Comparison of ENCODE assay signal across 14 cellular contexts in genomic region chr9:98099346-98099745, GRCh38. TPM values are rescaled to one million over a fixed set of nuclear protein-coding genes. Genes with fewer than 3 reads are reported as not detected.
DNase-seq lines count a peak whose midpoint lies in the region; ATAC-seq, FAIRE-seq and TF ChIP-seq lines count a peak whose summit lies in the region.
"Had no signal": no experiment of that assay in that cellular context is flagged by ENCODE, and none has a peak within 500 bp of the region (broad histone marks: within the 10 kb centered on the region; RNA-seq: fewer than 3 reads in every experiment).

No MANE protein-coding gene starts in this region.

- no peaks in the 10 kb centered on the region for H3K27me3 Mint-ChIP-seq in activated T-cell treated with anti-CD3 and anti-CD28 coated beads, Interleukin-2, amount 50 U/mL, for 24 hours

- intact Hi-C loops in GM12878 (cut with micrococcal nuclease; ENCODE audit: unreplicated experiment) (no loop called here), spleen (cut with DNase I; ENCODE audit: low total_unique reads) (no loop called here)

- no peak overlapping the region for H3K4me3 Mint-ChIP-seq in activated T-cell treated with anti-CD3 and anti-CD28 coated beads, Interleukin-2, amount 50 U/mL, for 24 hours

- no peak for FAIRE-seq in GM12878 (lab: Jason Lieb, UNC)
- FAIRE-seq: kidney had no signal

- H3K27ac ChIP-seq in GM12878 (ENCODE audit: control insufficient read depth, insufficient read depth) (peak overlapping the region; percentile 75), spleen (peak overlapping the region; percentile 1 to 92 (median 83))
- H3K27ac ChIP-seq: body of pancreas had no signal

- POLR2A ChIA-PET in GM12878 (lab: Charles Lee), result interaction anchor here (0.6 to 0.7 kb wide), 3 partner anchors 12 to 160 kb away, joined by 3 to 4 read pairs (median 3); no protein-coding TSS in a partner anchor

- peaks cover 14% of the 10 kb centered on the region for H3F3A ChIP-seq in Loucy (ENCODE audit: low read depth)

- H3K4me1 Mint-ChIP-seq in activated T-cell treated with anti-CD3 and anti-CD28 coated beads, Interleukin-2, amount 50 U/mL, for 24 hours (ENCODE audit: low read depth), result peaks cover 76% of the 10 kb centered on the region

- TF ChIP-seq POLR2A in GM12878 (IDR thresholded peaks at IDR 0.05; ENCODE audit: low read depth, low read length), result no peak
- no peak for TF ChIP-seq POLR2A in spleen (IDR thresholded peaks at IDR 0.05)

- H3K27ac Mint-ChIP-seq in activated T-cell treated with anti-CD3 and anti-CD28 coated beads, Interleukin-2, amount 50 U/mL, for 24 hours, result peak overlapping the region; percentile 88

- H2AFZ ChIP-seq in Loucy (ENCODE audit: low read length) (no peak overlapping the region), GM12878 (ENCODE audit: control insufficient read depth, low read depth, low read length) (no peak overlapping the region)

- no peaks in the 10 kb centered on the region for H3K79me2 ChIP-seq in Loucy (ENCODE audit: insufficient read depth, low read length)
- H3K79me2 ChIP-seq in GM12878 (ENCODE audit: control insufficient read depth, insufficient read depth, low read length), result peaks cover 29% of the 10 kb centered on the region

- RAD21 ChIA-PET in GM12878 (lab: Charles Lee; ENCODE audit: unreplicated experiment), result interaction anchor here (0.7 to 3.7 kb wide), 3 partner anchors 10 to 33 kb away, joined by 4 to 34 read pairs (median 23); partner anchors contain the start of gene TRIM14

- no peaks in the 10 kb centered on the region for H3K9me2 ChIP-seq in Loucy (replicated peaks; ENCODE audit: low read depth, low read length)

- in situ Hi-C loops in GM12878 (cut with MboI), result no loop called here

- H3K9me3 ChIP-seq in Loucy (ENCODE audit: insufficient read depth, low read depth, low read length) (no peaks in the 10 kb centered on the region), GM12878 (replicated peaks; ENCODE audit: control insufficient read depth, insufficient read depth, low read length) (no peaks in the 10 kb centered on the region; the same call in 2 of the 3 replicates), spleen (no peaks in the 10 kb centered on the region)
- H3K9me3 ChIP-seq: body of pancreas had no signal

- TF ChIP-seq CTCF in Loucy (conservative IDR thresholded peaks at IDR 0.05; ENCODE audit: low read length) (no peak), GM12878 (IDR thresholded peaks at IDR 0.05 in 2 of 3, conservative IDR thresholded peaks at IDR 0.05 in 1 of 3; ENCODE audit: control insufficient read depth in 2 of 3, extremely low read depth in 1 of 3, insufficient read depth in 1 of 3, low read depth in 3 of 3, low read length in 3 of 3) (no peak), spleen (IDR thresholded peaks at IDR 0.05 in 8 of 11, conservative IDR thresholded peaks at IDR 0.05 in 3 of 11) (no peak)

- H4K20me1 ChIP-seq in Loucy (ENCODE audit: insufficient read depth, low read length, poor library complexity, severe bottlenecking) (no peaks in the 10 kb centered on the region), GM12878 (ENCODE audit: control insufficient read depth, insufficient read depth) (no peaks in the 10 kb centered on the region)

- no peak for TF ChIP-seq RAD21 in GM12878 (IDR thresholded peaks at IDR 0.05; ENCODE audit: insufficient read depth, low read depth, low read length)

- peaks cover 76% of the 10 kb centered on the region for H3K36me3 Mint-ChIP-seq in activated T-cell treated with anti-CD3 and anti-CD28 coated beads, Interleukin-2, amount 50 U/mL, for 24 hours (ENCODE audit: low read depth)

- H3K36me3 ChIP-seq in Loucy (ENCODE audit: insufficient read depth, low read length), result peaks cover 27% of the 10 kb centered on the region; the same call in 1 of the 2 replicates
- H3K36me3 ChIP-seq in GM12878 (ENCODE audit: control insufficient read depth in 2 of 2, insufficient read depth in 2 of 2, low read length in 1 of 2), result peaks cover 15 to 17% of the 10 kb centered on the region in 2 experiments
- H3K36me3 ChIP-seq in spleen, result peaks cover 0 to 57% (median 19%) of the 10 kb centered on the region in 6 donors

- H3K4me1 ChIP-seq in Loucy (ENCODE audit: insufficient read depth, low read length, poor library complexity, severe bottlenecking) (peaks cover 38% of the 10 kb centered on the region), GM12878 (ENCODE audit: control insufficient read depth, insufficient read depth, low read length) (peaks cover 67% of the 10 kb centered on the region), spleen (peaks cover 45 to 77% (median 61%) of the 10 kb centered on the region in 6 donors)

- SMC1A ChIA-PET in GM12878 (lab: Charles Lee; ENCODE audit: uncharacterized antibody, unreplicated experiment), result interaction anchor here (0.7 to 6.3 kb wide), 6 partner anchors 11 to 106 kb away, joined by 3 to 72 read pairs (median 4); partner anchors contain the start of gene TRIM14

- no peak for TF ChIP-seq EP300 in GM12878 (IDR thresholded peaks at IDR 0.05; ENCODE audit: borderline replicate concordance in 1 of 2, control insufficient read depth in 1 of 2, low read depth in 2 of 2, low read length in 2 of 2)

- 0% methylated on average over 1 of the region's 2 CpGs for WGBS in GM12878 (ENCODE audit: insufficient coverage, insufficient replicate concordance, low lambda C conversion rate, missing lambda C conversion rate)
- WGBS in spleen, 5 donors, result 81 to 93% (median 91%) methylated on average over 2 of the region's 2 CpGs

- peak overlapping the region; percentile 34 for H3K4me2 ChIP-seq in Loucy (ENCODE audit: low read depth, low read length, poor library complexity, severe bottlenecking)
- H3K4me2 ChIP-seq in GM12878 (ENCODE audit: control insufficient read depth, insufficient read depth), result peak overlapping the region; percentile 76

- H3K9ac ChIP-seq in Loucy (ENCODE audit: low read depth, low read length, poor library complexity, severe bottlenecking) (peak overlapping the region; percentile 29), GM12878 (ENCODE audit: control insufficient read depth, insufficient read depth, low read length) (no peak overlapping the region)

- CTCF ChIA-PET in GM12878 (lab: Yijun Ruan, JAX), result interaction anchor here (2.0 to 4.0 kb wide), 4 partner anchors 11 to 25 kb away, joined by 5 to 30 read pairs (median 18); partner anchors contain the start of gene TRIM14

- no peak for ATAC-seq in GM12878
- ATAC-seq: body of pancreas had no signal

- H3K27me3 ChIP-seq in Loucy (ENCODE audit: insufficient read depth, low read length, poor library complexity, severe bottlenecking), result no peaks in the 10 kb centered on the region
- no peaks in the 10 kb centered on the region for H3K27me3 ChIP-seq in GM12878 (replicated peaks in 1 of 2; ENCODE audit: control insufficient read depth in 2 of 2, insufficient read depth in 2 of 2, low read length in 1 of 2)
- no peaks in the 10 kb centered on the region for H3K27me3 ChIP-seq in spleen (replicated peaks in 1 of 7)
- H3K27me3 ChIP-seq: body of pancreas had no signal

- BruUV-seq in GM12878 (replicated peaks; lab: Mats Ljungman, UMichigan), result no TSS peak

- H3K4me3 ChIP-seq in Loucy (ENCODE audit: low read length, poor library complexity, severe bottlenecking) (no peak overlapping the region), GM12878 (no peak overlapping the region), spleen (no peak overlapping the region)
- H3K4me3 ChIP-seq: body of pancreas had no signal

- DNase-seq in activated T-cell treated with anti-CD3 and anti-CD28 coated beads, Interleukin-2, amount 50 U/mL, for 24 hours, result no peak
- no peak for DNase-seq in activated T-cell treated with anti-CD3 and anti-CD28 coated beads, Interleukin-2, amount 50 U/mL, for 48 hours
- no peak for DNase-seq in GM12878 (ENCODE audit: low read depth, low spot score)
- no peak for DNase-seq in spleen
- no peak for DNase-seq in SHP77 treated with DMSO at 0.1 percent for 48 hours (lab: John Stamatoyannopoulos, UW)
- no peak for DNase-seq in inferior parietal cortex (ENCODE audit: extremely low spot score)
- no peak for DNase-seq in NCI-H345 (lab: John Stamatoyannopoulos, UW)
- DNase-seq: body of pancreas; effector CD8-positive, alpha-beta T cell; kidney; NCI-H1930; posterior cingulate gyrus; T1000 had no signal

- H3K9me3 Mint-ChIP-seq in activated T-cell treated with anti-CD3 and anti-CD28 coated beads, Interleukin-2, amount 50 U/mL, for 24 hours, result no peaks in the 10 kb centered on the region

RNA-seq across cellular contexts. Expression of gene TRIM14, which starts 19.7 kb away (rescaled TPM):
- 36.1 and 40.9 TPM in 2 replicates for total RNA-seq in GM12878 (2013; cell fraction: nucleolus; rRNA removed)
- 25.1 and 25.2 TPM in 2 replicates for total RNA-seq in GM12878 (2014; rRNA removed)
- 20.3 and 21.2 TPM in 2 replicates for total RNA-seq in GM12878 (2014; rRNA removed; fragmentation: Illumina TruSeq; extraction: Trizol)
- total RNA-seq in GM12878 (2021), result 53.3 and 54.4 TPM in 2 replicates
- polyA plus RNA-seq in GM12878 (2011; ENCODE audit: low read depth), result 15.8 TPM
- 25.9 and 32.7 TPM in 2 replicates for polyA plus RNA-seq in GM12878 (2011; rRNA removed)
- polyA plus RNA-seq in GM12878 (2011; cell fraction: cytosol; rRNA removed), result 31.9 and 34.9 TPM in 2 replicates
- 37.5 and 42.1 TPM in 2 replicates for polyA plus RNA-seq in GM12878 (2011; cell fraction: nucleus; rRNA removed)
- polyA plus RNA-seq in GM12878 (2012), result 20.1 and 25.2 TPM in 2 replicates
- polyA plus RNA-seq in GM12878 (2014; fragmentation: Illumina TruSeq; extraction: Trizol), result 42.4 and 42.6 TPM in 2 replicates
- polyA plus RNA-seq in GM12878 (2014; fragmentation: Nextera tagmentation; extraction: Ambion mirVana), result 10 to 100 TPM in 1 of 2 experiments, 1 to 10 TPM in 1; 8.6 to 10.2 TPM
- 39.6 and 39.7 TPM in 2 replicates for polyA plus RNA-seq in GM12878 (2014; rRNA removed)
- polyA plus RNA-seq in GM12878 (2016; fragmentation: Nextera tagmentation; extraction: Ambion mirVana), result 10 to 100 TPM; 38.7 to 41.2 TPM
- polyA minus RNA-seq in GM12878 (2011; rRNA and poly(A)+ RNA removed), result 19.4 and 22.8 TPM in 2 replicates
- 12.7 and 13.5 TPM in 2 replicates for polyA minus RNA-seq in GM12878 (2011; cell fraction: cytosol; rRNA and poly(A)+ RNA removed)
- polyA minus RNA-seq in GM12878 (2011; cell fraction: nucleus; rRNA and poly(A)+ RNA removed), result 9.3 and 16.3 TPM in 2 replicates
- total RNA-seq in spleen, result 10 to 100 TPM; 51.5 to 92.9 (median 68.4) TPM
- 10 to 100 TPM; 11.9 to 23.3 (median 13.9) TPM for polyA plus RNA-seq in spleen

RNA-seq across cellular contexts. Expression of gene NANS, which starts 42.8 kb away (rescaled TPM):
- total RNA-seq in GM12878 (2013; cell fraction: nucleolus; rRNA removed), result 28.4 and 33.0 TPM in 2 replicates
- total RNA-seq in GM12878 (2014; rRNA removed) (64.8 and 68.3 TPM in 2 replicates), GM12878 (2014; rRNA removed; fragmentation: Illumina TruSeq; extraction: Trizol) (52.3 and 55.5 TPM in 2 replicates), GM12878 (2021) (47.8 and 49.1 TPM in 2 replicates), spleen (10 to 100 TPM; 44.2 to 87.3 (median 54.7) TPM)
- 55.9 TPM for polyA plus RNA-seq in GM12878 (2011; ENCODE audit: low read depth)
- polyA plus RNA-seq in GM12878 (2011; rRNA removed) (37.9 and 44.6 TPM in 2 replicates), GM12878 (2014; fragmentation: Illumina TruSeq; extraction: Trizol) (47.8 and 48.8 TPM in 2 replicates), GM12878 (2014; fragmentation: Nextera tagmentation; extraction: Ambion mirVana) (10 to 100 TPM; 21.0 to 26.1 TPM), GM12878 (2014; rRNA removed) (55.6 and 56.5 TPM in 2 replicates), GM12878 (2016; fragmentation: Nextera tagmentation; extraction: Ambion mirVana) (100 to 1,000 TPM; 109 to 126 TPM), spleen (10 to 100 TPM; 30.6 to 53.1 (median 42.7) TPM)
- polyA plus RNA-seq in GM12878 (2011; cell fraction: cytosol; rRNA removed), result 51.9 and 54.2 TPM in 2 replicates
- polyA plus RNA-seq in GM12878 (2011; cell fraction: nucleus; rRNA removed), result 23.3 and 29.3 TPM in 2 replicates
- 56.9 and 74.3 TPM in 2 replicates for polyA plus RNA-seq in GM12878 (2012)
- polyA minus RNA-seq in GM12878 (2011; rRNA and poly(A)+ RNA removed), result 31.5 and 44.8 TPM in 2 replicates
- 9.8 and 10.0 TPM in 2 replicates for polyA minus RNA-seq in GM12878 (2011; cell fraction: cytosol; rRNA and poly(A)+ RNA removed)
- 10.2 and 27.1 TPM in 2 replicates for polyA minus RNA-seq in GM12878 (2011; cell fraction: nucleus; rRNA and poly(A)+ RNA removed)
